Comparison of ENCODE assay signal across 20 cellular contexts in the genomic region with DNA sequence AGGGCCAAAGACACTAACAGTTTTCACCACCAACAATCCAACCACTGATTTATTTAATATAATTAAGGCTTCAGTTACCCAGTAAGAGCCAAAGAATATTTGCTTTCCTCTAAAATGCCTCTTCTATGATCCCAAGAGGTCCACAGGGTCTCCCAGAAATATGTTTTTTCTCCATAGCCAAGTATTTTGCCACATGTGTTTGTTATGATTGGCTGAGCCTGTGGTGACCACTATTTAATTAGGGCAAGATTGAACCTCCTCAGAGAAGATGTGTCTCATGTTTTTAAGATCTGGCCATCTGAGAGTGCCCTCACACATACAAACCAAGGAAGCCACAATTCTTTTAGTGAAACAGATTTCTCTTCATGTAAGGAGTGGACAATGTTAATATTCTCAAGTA. TPM values are rescaled to one million over a fixed set of nuclear protein-coding genes. Genes with fewer than 3 reads are reported as not detected.
DNase-seq lines count a peak whose midpoint lies in the region; ATAC-seq and TF ChIP-seq lines count a peak whose summit lies in the region.
"Had no signal": no experiment of that assay in that cellular context is flagged by ENCODE, and none has a peak within 500 bp of the region (broad histone marks: within the 10 kb centered on the region; RNA-seq: fewer than 3 reads in every experiment).

No MANE protein-coding gene starts in this region.

- no peak overlapping the region for H3K4me3 Mint-ChIP-seq in activated T-helper 1 cell treated with anti-CD3 and anti-CD28 coated beads, Interleukin-12 subunit alpha, Interleukin-12 subunit beta, Interleukin-2, Interleukin-4 antibody, amounts not matched to agents 30 ng/mL and 10 ng/mL and 1 ng/mL, durations not matched to agents 14 hours and 24 hours and 36 hours
- H3K4me3 Mint-ChIP-seq: CD8-positive, alpha-beta T cell; IgD-negative memory B cell had no signal

- POLR2A ChIA-PET in HEK293T (lab: Yijun Ruan, JAX) = no interaction called here

- peaks cover 9% of the 10 kb centered on the region for H3K27me3 Mint-ChIP-seq in activated T-helper 1 cell treated with anti-CD3 and anti-CD28 coated beads, Interleukin-12 subunit alpha, Interleukin-12 subunit beta, Interleukin-2, Interleukin-4 antibody, amounts not matched to agents 30 ng/mL and 10 ng/mL and 1 ng/mL, durations not matched to agents 14 hours and 24 hours and 36 hours (ENCODE audit: insufficient read depth)
- H3K27me3 Mint-ChIP-seq: IgD-negative memory B cell had no signal

- CTCF ChIA-PET in HEK293T (lab: Yijun Ruan, JAX) = no interaction called here

- H3K36me3 Mint-ChIP-seq in activated T-helper 1 cell treated with anti-CD3 and anti-CD28 coated beads, Interleukin-12 subunit alpha, Interleukin-12 subunit beta, Interleukin-2, Interleukin-4 antibody, amounts not matched to agents 30 ng/mL and 10 ng/mL and 1 ng/mL, durations not matched to agents 14 hours and 24 hours and 36 hours (ENCODE audit: low read depth) = no peaks in the 10 kb centered on the region
- H3K36me3 Mint-ChIP-seq: CD8-positive, alpha-beta T cell; IgD-negative memory B cell had no signal

- no peaks in the 10 kb centered on the region for H3K4me1 Mint-ChIP-seq in activated T-helper 1 cell treated with anti-CD3 and anti-CD28 coated beads, Interleukin-12 subunit alpha, Interleukin-12 subunit beta, Interleukin-2, Interleukin-4 antibody, amounts not matched to agents 30 ng/mL and 10 ng/mL and 1 ng/mL, durations not matched to agents 14 hours and 24 hours and 36 hours (ENCODE audit: low read depth)

- H3K9me3 Mint-ChIP-seq in activated T-helper 1 cell treated with anti-CD3 and anti-CD28 coated beads, Interleukin-12 subunit alpha, Interleukin-12 subunit beta, Interleukin-2, Interleukin-4 antibody, amounts not matched to agents 30 ng/mL and 10 ng/mL and 1 ng/mL, durations not matched to agents 14 hours and 24 hours and 36 hours = no peaks in the 10 kb centered on the region
- H3K9me3 Mint-ChIP-seq: CD8-positive, alpha-beta T cell; IgD-negative memory B cell had no signal

- ATAC-seq in HG02571 (IDR thresholded peaks at IDR 0.05; ENCODE audit: unreplicated experiment) = no peak
- ATAC-seq: A549; CD8-positive, alpha-beta T cell had no signal

- DNase-seq in EL (peak; percentile 36), brain pericyte (ENCODE audit: low read depth, low spot score) (peak; percentile 49), fibroblast of peridontal ligament (ENCODE audit: extremely low read depth) (peak; percentile 92), smooth muscle cell of the brain vasculature (ENCODE audit: low read depth, low spot score) (peak; percentile 47), NCI-H524 (lab: John Stamatoyannopoulos, UW) (no peak), HEK293T (ENCODE audit: extremely low spot score) (no peak)
- no peak for DNase-seq in activated T-helper 1 cell treated with anti-CD3 and anti-CD28 coated beads, Interleukin-12 subunit alpha, Interleukin-12 subunit beta, Interleukin-2, Interleukin-4 antibody, amounts not matched to agents 30 ng/mL and 10 ng/mL and 1 ng/mL, durations not matched to agents 14 hours and 24 hours and 36 hours (ENCODE audit: low spot score)
- DNase-seq: Calu3; CD8-positive, alpha-beta T cell; Karpas-422; NCI-H1417 treated with DMSO at 0.1 percent for 48 hours; NCI-H187 treated with DMSO at 0.1 percent for 48 hours; NCI-H226; NCI-H524 treated with DMSO at 0.1 percent for 48 hours; PC-9; SIG-M5 had no signal

- intact Hi-C loops in activated T-helper 1 cell treated with anti-CD3 and anti-CD28 coated beads, Interleukin-12 subunit alpha, Interleukin-12 subunit beta, Interleukin-2, Interleukin-4 antibody, amounts not matched to agents 30 ng/mL and 10 ng/mL and 1 ng/mL, durations not matched to agents 14 hours and 24 hours and 36 hours (cut with micrococcal nuclease) = no loop called here

- no peak overlapping the region for H3K27ac Mint-ChIP-seq in activated T-helper 1 cell treated with anti-CD3 and anti-CD28 coated beads, Interleukin-12 subunit alpha, Interleukin-12 subunit beta, Interleukin-2, Interleukin-4 antibody, amounts not matched to agents 30 ng/mL and 10 ng/mL and 1 ng/mL, durations not matched to agents 14 hours and 24 hours and 36 hours
- H3K27ac Mint-ChIP-seq: CD8-positive, alpha-beta T cell; IgD-negative memory B cell had no signal

TF ChIP-seq in HEK293T, 16 proteins besides CTCF, POLR2A, EP300 and RAD21:
- TF ChIP-seq TARDBP (IDR thresholded peaks at IDR 0.05) = no peak
- no peak for TF ChIP-seq LEF1 (IDR thresholded peaks at IDR 0.05; ENCODE audit: borderline replicate concordance)
- TF ChIP-seq ZNF384 (IDR thresholded peaks at IDR 0.05) = no peak
- TF ChIP-seq FOXK2 (IDR thresholded peaks at IDR 0.05) = no peak
- TF ChIP-seq SP1 (IDR thresholded peaks at IDR 0.05) = no peak
- no peak for TF ChIP-seq BHLHE40 (IDR thresholded peaks at IDR 0.05; ENCODE audit: borderline replicate concordance)
- TF ChIP-seq ELF4 (IDR thresholded peaks at IDR 0.05) = no peak
- TF ChIP-seq FOXA1 (IDR thresholded peaks at IDR 0.05) = no peak
- no peak for TF ChIP-seq NFRKB (IDR thresholded peaks at IDR 0.05)
- no peak for TF ChIP-seq ARNT (IDR thresholded peaks at IDR 0.05)
- TF ChIP-seq SUZ12 (IDR thresholded peaks at IDR 0.05) = no peak
- TF ChIP-seq FOXM1 (IDR thresholded peaks at IDR 0.05; ENCODE audit: borderline replicate concordance) = no peak
- TF ChIP-seq L3MBTL2 (conservative IDR thresholded peaks at IDR 0.05) = no peak
- no peak for TF ChIP-seq HDGF (IDR thresholded peaks at IDR 0.05; ENCODE audit: borderline replicate concordance)
- TF ChIP-seq, protein P1, sequence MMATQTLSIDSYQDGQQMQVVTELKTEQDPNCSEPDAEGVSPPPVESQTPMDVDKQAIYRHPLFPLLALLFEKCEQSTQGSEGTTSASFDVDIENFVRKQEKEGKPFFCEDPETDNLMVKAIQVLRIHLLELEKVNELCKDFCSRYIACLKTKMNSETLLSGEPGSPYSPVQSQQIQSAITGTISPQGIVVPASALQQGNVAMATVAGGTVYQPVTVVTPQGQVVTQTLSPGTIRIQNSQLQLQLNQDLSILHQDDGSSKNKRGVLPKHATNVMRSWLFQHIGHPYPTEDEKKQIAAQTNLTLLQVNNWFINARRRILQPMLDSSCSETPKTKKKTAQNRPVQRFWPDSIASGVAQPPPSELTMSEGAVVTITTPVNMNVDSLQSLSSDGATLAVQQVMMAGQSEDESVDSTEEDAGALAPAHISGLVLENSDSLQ (IDR thresholded peaks at IDR 0.05) = no peak
- TF ChIP-seq CTBP1 (IDR thresholded peaks at IDR 0.05; ENCODE audit: borderline replicate concordance) = no peak

RNA-seq across cellular contexts. Expression of a gene that starts 56.9 kb away (rescaled TPM):
- total RNA-seq in activated T-helper 1 cell treated with anti-CD3 and anti-CD28 coated beads, Interleukin-12 subunit alpha, Interleukin-12 subunit beta, Interleukin-2, Interleukin-4 antibody, amounts not matched to agents 30 ng/mL and 10 ng/mL and 1 ng/mL, durations not matched to agents 14 hours and 24 hours and 36 hours = 6.9 and 7.4 TPM in 2 replicates
- total RNA-seq: CD8-positive, alpha-beta T cell; MCF 10A; PC-9 had no signal

Comparison
In these comparisons a context has a peak if more than half of its experiments do, and no peak if none do; other contexts are left out.
1. DNase-seq: peak in EL (single experiment), brain pericyte (single experiment), fibroblast of peridontal ligament (single experiment) and smooth muscle cell of the brain vasculature (single experiment); none in NCI-H524 (0 of 2), HEK293T (single experiment) and activated T-helper 1 cell treated with anti-CD3 and anti-CD28 coated beads, Interleukin-12 subunit alpha, Interleukin-12 subunit beta, Interleukin-2, Interleukin-4 antibody, amounts not matched to agents 30 ng/mL and 10 ng/mL and 1 ng/mL, durations not matched to agents 14 hours and 24 hours and 36 hours (single experiment).